ENCODE assay signal across 2 cellular contexts in the genomic region with DNA sequence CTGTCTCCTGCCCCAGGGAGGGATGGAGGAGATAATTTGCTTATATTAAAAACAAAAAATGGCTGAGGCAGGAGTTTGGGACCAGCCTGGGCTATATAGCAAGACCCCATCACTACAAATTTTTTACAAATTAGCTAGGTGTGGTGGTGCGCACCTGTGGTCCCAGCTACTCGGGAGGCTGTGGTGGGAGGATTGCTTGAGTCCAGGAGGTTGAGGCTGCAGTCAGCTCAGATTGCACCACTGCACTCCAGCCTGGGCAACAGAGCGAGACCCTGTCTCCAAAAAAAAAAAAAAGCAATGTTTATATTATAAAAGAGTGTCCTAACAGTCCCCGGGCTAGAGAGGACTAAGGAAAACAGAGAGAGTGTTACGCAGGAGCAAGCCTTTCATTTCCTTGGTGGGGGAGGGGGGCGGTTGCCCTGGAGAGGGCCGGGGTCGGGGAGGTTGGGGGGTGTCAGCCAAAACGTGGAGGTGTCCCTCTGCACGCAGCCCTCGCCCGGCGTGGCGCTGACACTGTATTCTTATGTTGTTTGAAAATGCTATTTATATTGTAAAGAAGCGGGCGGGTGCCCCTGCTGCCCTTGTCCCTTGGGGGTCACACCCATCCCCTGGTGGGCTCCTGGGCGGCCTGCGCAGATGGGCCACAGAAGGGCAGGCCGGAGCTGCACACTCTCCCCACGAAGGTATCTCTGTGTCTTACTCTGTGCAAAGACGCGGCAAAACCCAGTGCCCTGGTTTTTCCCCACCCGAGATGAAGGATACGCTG.
TF ChIP-seq lines count a peak whose summit lies in the region.

No MANE protein-coding gene starts in this region.

TF ChIP-seq in SK-N-SH, 30 proteins besides CTCF, POLR2A, EP300 and RAD21 (continued from another document):
- TF ChIP-seq POLR2AphosphoS5 (IDR thresholded peaks at IDR 0.05; ENCODE audit: low read depth, low read length), result no peak
- no peak for TF ChIP-seq FOSL2 (IDR thresholded peaks at IDR 0.05; ENCODE audit: borderline replicate concordance, low read depth)
- TF ChIP-seq TEAD4 (IDR thresholded peaks at IDR 0.05; ENCODE audit: borderline replicate concordance, insufficient read depth), result no peak
- no peak for TF ChIP-seq SMC3 (IDR thresholded peaks at IDR 0.05; ENCODE audit: low read depth, low read length)
- no peak for TF ChIP-seq ZBTB33 (IDR thresholded peaks at IDR 0.05; ENCODE audit: borderline replicate concordance, low read depth)
- TF ChIP-seq USF1 (IDR thresholded peaks at IDR 0.05; ENCODE audit: borderline replicate concordance, low read depth), result no peak
- no peak for TF ChIP-seq ELF1 (IDR thresholded peaks at IDR 0.05)
- no peak for TF ChIP-seq IRF3 (IDR thresholded peaks at IDR 0.05; ENCODE audit: low read depth, low read length)
- no peak for TF ChIP-seq RXRA (IDR thresholded peaks at IDR 0.05; ENCODE audit: borderline replicate concordance, low read depth)
- no peak for TF ChIP-seq TCF12 (IDR thresholded peaks at IDR 0.05)
- TF ChIP-seq, protein P1, sequence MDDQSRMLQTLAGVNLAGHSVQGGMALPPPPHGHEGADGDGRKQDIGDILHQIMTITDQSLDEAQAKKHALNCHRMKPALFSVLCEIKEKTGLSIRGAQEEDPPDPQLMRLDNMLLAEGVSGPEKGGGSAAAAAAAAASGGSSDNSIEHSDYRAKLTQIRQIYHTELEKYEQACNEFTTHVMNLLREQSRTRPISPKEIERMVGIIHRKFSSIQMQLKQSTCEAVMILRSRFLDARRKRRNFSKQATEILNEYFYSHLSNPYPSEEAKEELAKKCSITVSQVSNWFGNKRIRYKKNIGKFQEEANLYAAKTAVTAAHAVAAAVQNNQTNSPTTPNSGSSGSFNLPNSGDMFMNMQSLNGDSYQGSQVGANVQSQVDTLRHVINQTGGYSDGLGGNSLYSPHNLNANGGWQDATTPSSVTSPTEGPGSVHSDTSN (IDR thresholded peaks at IDR 0.05), result no peak
- TF ChIP-seq MXI1 (IDR thresholded peaks at IDR 0.05; ENCODE audit: low read depth, low read length), result no peak
- no peak for TF ChIP-seq NFIC (IDR thresholded peaks at IDR 0.05; ENCODE audit: borderline replicate concordance)
- no peak for TF ChIP-seq MEF2A (IDR thresholded peaks at IDR 0.05; ENCODE audit: borderline replicate concordance, low read depth)

TF ChIP-seq in SK-N-SH treated with all-trans-retinoic acid at 6 μM for 48 hours, 23 proteins besides CTCF, POLR2A, EP300 and RAD21 (continued from another document):
- TF ChIP-seq, protein P2, sequence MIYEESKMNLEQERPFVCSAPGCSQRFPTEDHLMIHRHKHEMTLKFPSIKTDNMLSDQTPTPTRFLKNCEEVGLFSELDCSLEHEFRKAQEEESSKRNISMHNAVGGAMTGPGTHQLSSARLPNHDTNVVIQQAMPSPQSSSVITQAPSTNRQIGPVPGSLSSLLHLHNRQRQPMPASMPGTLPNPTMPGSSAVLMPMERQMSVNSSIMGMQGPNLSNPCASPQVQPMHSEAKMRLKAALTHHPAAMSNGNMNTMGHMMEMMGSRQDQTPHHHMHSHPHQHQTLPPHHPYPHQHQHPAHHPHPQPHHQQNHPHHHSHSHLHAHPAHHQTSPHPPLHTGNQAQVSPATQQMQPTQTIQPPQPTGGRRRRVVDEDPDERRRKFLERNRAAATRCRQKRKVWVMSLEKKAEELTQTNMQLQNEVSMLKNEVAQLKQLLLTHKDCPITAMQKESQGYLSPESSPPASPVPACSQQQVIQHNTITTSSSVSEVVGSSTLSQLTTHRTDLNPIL (CRISPR knock-in tag; IDR thresholded peaks at IDR 0.05; ENCODE audit: low read depth), result no peak
- no peak for TF ChIP-seq GLIS3 (CRISPR knock-in tag; IDR thresholded peaks at IDR 0.05)
- TF ChIP-seq ZNF565 (CRISPR knock-in tag; conservative IDR thresholded peaks at IDR 0.05; ENCODE audit: low read depth), result no peak
- TF ChIP-seq BACH2 (CRISPR knock-in tag; IDR thresholded peaks at IDR 0.05; ENCODE audit: borderline replicate concordance), result no peak
- TF ChIP-seq TOX (CRISPR knock-in tag; IDR thresholded peaks at IDR 0.05; ENCODE audit: borderline replicate concordance), result no peak
- TF ChIP-seq, protein P3, sequence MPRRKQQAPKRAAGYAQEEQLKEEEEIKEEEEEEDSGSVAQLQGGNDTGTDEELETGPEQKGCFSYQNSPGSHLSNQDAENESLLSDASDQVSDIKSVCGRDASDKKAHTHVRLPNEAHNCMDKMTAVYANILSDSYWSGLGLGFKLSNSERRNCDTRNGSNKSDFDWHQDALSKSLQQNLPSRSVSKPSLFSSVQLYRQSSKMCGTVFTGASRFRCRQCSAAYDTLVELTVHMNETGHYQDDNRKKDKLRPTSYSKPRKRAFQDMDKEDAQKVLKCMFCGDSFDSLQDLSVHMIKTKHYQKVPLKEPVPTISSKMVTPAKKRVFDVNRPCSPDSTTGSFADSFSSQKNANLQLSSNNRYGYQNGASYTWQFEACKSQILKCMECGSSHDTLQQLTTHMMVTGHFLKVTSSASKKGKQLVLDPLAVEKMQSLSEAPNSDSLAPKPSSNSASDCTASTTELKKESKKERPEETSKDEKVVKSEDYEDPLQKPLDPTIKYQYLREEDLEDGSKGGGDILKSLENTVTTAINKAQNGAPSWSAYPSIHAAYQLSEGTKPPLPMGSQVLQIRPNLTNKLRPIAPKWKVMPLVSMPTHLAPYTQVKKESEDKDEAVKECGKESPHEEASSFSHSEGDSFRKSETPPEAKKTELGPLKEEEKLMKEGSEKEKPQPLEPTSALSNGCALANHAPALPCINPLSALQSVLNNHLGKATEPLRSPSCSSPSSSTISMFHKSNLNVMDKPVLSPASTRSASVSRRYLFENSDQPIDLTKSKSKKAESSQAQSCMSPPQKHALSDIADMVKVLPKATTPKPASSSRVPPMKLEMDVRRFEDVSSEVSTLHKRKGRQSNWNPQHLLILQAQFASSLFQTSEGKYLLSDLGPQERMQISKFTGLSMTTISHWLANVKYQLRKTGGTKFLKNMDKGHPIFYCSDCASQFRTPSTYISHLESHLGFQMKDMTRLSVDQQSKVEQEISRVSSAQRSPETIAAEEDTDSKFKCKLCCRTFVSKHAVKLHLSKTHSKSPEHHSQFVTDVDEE (CRISPR knock-in tag; IDR thresholded peaks at IDR 0.05), result no peak
- no peak for TF ChIP-seq POU6F1 (CRISPR knock-in tag; IDR thresholded peaks at IDR 0.05; ENCODE audit: borderline replicate concordance, low read depth)
- no peak for TF ChIP-seq ZNF8 (CRISPR knock-in tag; IDR thresholded peaks at IDR 0.05)
- TF ChIP-seq ZNF70 (CRISPR knock-in tag; IDR thresholded peaks at IDR 0.05), result no peak
TF ChIP-seq in SK-N-SH treated with all-trans-retinoic acid at 6 μM for 48 hours: peak in this region for 0.
